Comparison of ENCODE assay signal across 16 cellular contexts in the genomic region with DNA sequence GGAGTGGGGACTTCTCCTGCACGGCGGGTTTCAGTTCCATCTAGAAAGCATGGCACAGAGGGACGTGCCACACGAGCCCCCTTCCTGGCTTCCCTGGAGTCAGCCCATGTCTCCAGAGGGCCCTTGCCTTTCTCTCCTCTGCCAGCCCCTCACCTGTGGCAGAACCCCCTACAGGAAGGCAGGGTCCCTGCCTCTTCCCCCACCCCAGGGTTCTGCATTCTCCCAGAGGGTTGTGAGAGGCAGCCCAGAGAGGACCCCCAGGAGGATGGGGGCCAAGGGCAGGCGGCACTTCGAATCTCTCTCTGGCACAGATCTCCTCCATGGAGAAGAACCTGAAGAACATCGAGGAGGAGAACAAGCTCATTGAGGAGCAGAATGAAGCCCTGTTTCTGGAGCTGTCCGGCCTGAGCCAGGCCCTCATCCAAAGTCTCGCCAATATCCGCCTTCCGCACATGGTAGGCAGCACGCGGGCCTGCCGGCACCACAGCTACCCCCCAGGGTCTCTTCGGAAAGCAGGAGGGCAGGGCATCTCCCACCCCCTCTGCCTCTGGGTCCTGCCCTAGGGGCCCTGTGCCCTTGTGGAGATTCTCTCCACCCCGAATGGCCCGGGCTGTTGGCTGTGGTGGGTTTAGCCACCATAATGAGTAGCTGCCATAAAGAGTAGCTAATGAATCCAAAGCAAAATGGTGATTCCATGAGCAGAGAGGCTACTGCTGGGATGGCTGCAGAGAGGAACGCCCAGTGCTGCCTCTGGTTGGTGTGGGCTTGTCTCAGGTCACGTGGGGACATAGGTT. TPM values are rescaled to one million over a fixed set of nuclear protein-coding genes. Genes with fewer than 3 reads are reported as not detected.
DNase-seq lines count a peak whose midpoint lies in the region; TF ChIP-seq lines count a peak whose summit lies in the region.
"Had no signal": no experiment of that assay in that cellular context is flagged by ENCODE, and none has a peak within 500 bp of the region (broad histone marks: within the 10 kb centered on the region; RNA-seq: fewer than 3 reads in every experiment).

No MANE protein-coding gene starts in this region.

- H3K27me3 Mint-ChIP-seq in chondrocyte (ENCODE audit: low read depth): peaks cover 15% of the 10 kb centered on the region
- peaks cover 12% of the 10 kb centered on the region for H3K27me3 Mint-ChIP-seq in activated T-helper 1 cell treated with anti-CD3 and anti-CD28 coated beads, Interleukin-12 subunit alpha, Interleukin-12 subunit beta, Interleukin-2, Interleukin-4 antibody, amounts not matched to agents 30 ng/mL and 10 ng/mL and 1 ng/mL, durations not matched to agents 14 hours and 24 hours and 36 hours (ENCODE audit: insufficient read depth)

- H3K4me3 ChIP-seq in BLaER1 (no peak overlapping the region), GM06990 (replicated peaks; ENCODE audit: low read depth, low read length) (no peak overlapping the region), stomach (no peak overlapping the region)

- no peaks in the 10 kb centered on the region for H3K4me1 Mint-ChIP-seq in chondrocyte (ENCODE audit: low read depth)
- no peaks in the 10 kb centered on the region for H3K4me1 Mint-ChIP-seq in activated T-helper 1 cell treated with anti-CD3 and anti-CD28 coated beads, Interleukin-12 subunit alpha, Interleukin-12 subunit beta, Interleukin-2, Interleukin-4 antibody, amounts not matched to agents 30 ng/mL and 10 ng/mL and 1 ng/mL, durations not matched to agents 14 hours and 24 hours and 36 hours (ENCODE audit: low read depth)
- H3K4me1 Mint-ChIP-seq: B cell had no signal

- peak overlapping the region; percentile 60 for H3K4me2 ChIP-seq in BLaER1
- H3K4me2 ChIP-seq: KMS-11 had no signal

- peak; percentile 34 for DNase-seq in GM06990 (ENCODE audit: extremely low read depth, insufficient read length)
- peak; percentile 62 for DNase-seq in chondrocyte (ENCODE audit: low spot score)
- peak; percentile 71 for DNase-seq in posterior vena cava (ENCODE audit: low spot score)
- DNase-seq in stomach: no peak
- DNase-seq in activated T-helper 1 cell treated with anti-CD3 and anti-CD28 coated beads, Interleukin-12 subunit alpha, Interleukin-12 subunit beta, Interleukin-2, Interleukin-4 antibody, amounts not matched to agents 30 ng/mL and 10 ng/mL and 1 ng/mL, durations not matched to agents 14 hours and 24 hours and 36 hours (ENCODE audit: low spot score): no peak
- DNase-seq in NCI-H1048 (lab: John Stamatoyannopoulos, UW): no peak
- DNase-seq: CD8-positive, alpha-beta T cell; GF-D8; NCI-H1105 treated with DMSO at 0.1 percent for 48 hours; NCI-H187 treated with DMSO at 0.1 percent for 48 hours; NCI-H446; NCI-H748 treated with DMSO at 0.1 percent for 48 hours; SHP77 treated with DMSO at 0.1 percent for 48 hours had no signal

- H3K9me3 Mint-ChIP-seq in chondrocyte (ENCODE audit: low read depth): no peaks in the 10 kb centered on the region
- H3K9me3 Mint-ChIP-seq in activated T-helper 1 cell treated with anti-CD3 and anti-CD28 coated beads, Interleukin-12 subunit alpha, Interleukin-12 subunit beta, Interleukin-2, Interleukin-4 antibody, amounts not matched to agents 30 ng/mL and 10 ng/mL and 1 ng/mL, durations not matched to agents 14 hours and 24 hours and 36 hours: no peaks in the 10 kb centered on the region
- H3K9me3 Mint-ChIP-seq: CD8-positive, alpha-beta T cell had no signal

- no peak overlapping the region for H3K27ac Mint-ChIP-seq in chondrocyte (ENCODE audit: unreplicated experiment)
- H3K27ac Mint-ChIP-seq in activated T-helper 1 cell treated with anti-CD3 and anti-CD28 coated beads, Interleukin-12 subunit alpha, Interleukin-12 subunit beta, Interleukin-2, Interleukin-4 antibody, amounts not matched to agents 30 ng/mL and 10 ng/mL and 1 ng/mL, durations not matched to agents 14 hours and 24 hours and 36 hours: no peak overlapping the region
- H3K27ac Mint-ChIP-seq: B cell; CD8-positive, alpha-beta T cell had no signal

- intact Hi-C loops in posterior vena cava (cut with DNase I): no loop called here
- intact Hi-C loops in stomach (cut with DNase I; ENCODE audit: low total_unique reads): no loop called here
- intact Hi-C loops in activated T-helper 1 cell treated with anti-CD3 and anti-CD28 coated beads, Interleukin-12 subunit alpha, Interleukin-12 subunit beta, Interleukin-2, Interleukin-4 antibody, amounts not matched to agents 30 ng/mL and 10 ng/mL and 1 ng/mL, durations not matched to agents 14 hours and 24 hours and 36 hours (cut with micrococcal nuclease): no loop called here

- no peaks in the 10 kb centered on the region for H3K9me3 ChIP-seq in BLaER1
- no peaks in the 10 kb centered on the region for H3K9me3 ChIP-seq in stomach

- TF ChIP-seq POLR2A in stomach (IDR thresholded peaks at IDR 0.05): no peak

- H3K27ac ChIP-seq in BLaER1 (no peak overlapping the region), stomach (no peak overlapping the region)
- H3K27ac ChIP-seq: KMS-11 had no signal

- TF ChIP-seq EP300 in stomach (IDR thresholded peaks at IDR 0.05): no peak

- no peak overlapping the region for H3K4me3 Mint-ChIP-seq in chondrocyte (ENCODE audit: unreplicated experiment)
- no peak overlapping the region for H3K4me3 Mint-ChIP-seq in activated T-helper 1 cell treated with anti-CD3 and anti-CD28 coated beads, Interleukin-12 subunit alpha, Interleukin-12 subunit beta, Interleukin-2, Interleukin-4 antibody, amounts not matched to agents 30 ng/mL and 10 ng/mL and 1 ng/mL, durations not matched to agents 14 hours and 24 hours and 36 hours
- H3K4me3 Mint-ChIP-seq: B cell; CD8-positive, alpha-beta T cell had no signal

- H3K4me1 ChIP-seq in BLaER1: peaks cover 30% of the 10 kb centered on the region
- no peaks in the 10 kb centered on the region for H3K4me1 ChIP-seq in stomach

- no peaks in the 10 kb centered on the region for H4K20me1 ChIP-seq in BLaER1

- no peak for TF ChIP-seq CTCF in GM06990 (IDR thresholded peaks at IDR 0.05; ENCODE audit: insufficient read depth, low read length, poor library complexity, severe bottlenecking)
- no peak for TF ChIP-seq CTCF in chondrocyte (IDR thresholded peaks at IDR 0.05)
- TF ChIP-seq CTCF in stomach (IDR thresholded peaks at IDR 0.05): no peak

- H3K27me3 ChIP-seq in BLaER1: no peaks in the 10 kb centered on the region
- H3K27me3 ChIP-seq in GM06990 (replicated peaks; ENCODE audit: control insufficient read depth, insufficient read depth, low read length): no peaks in the 10 kb centered on the region
- H3K27me3 ChIP-seq in stomach: peaks cover 0 to 6% (median 0%) of the 10 kb centered on the region in 3 donors

- 86 to 91% (median 87%) methylated on average over 18 to 19 of the region's 19 CpGs for WGBS in stomach, 5 donors

- H3K36me3 ChIP-seq in BLaER1 (no peaks in the 10 kb centered on the region), GM06990 (ENCODE audit: control insufficient read depth, insufficient read depth, low read length) (no peaks in the 10 kb centered on the region), stomach (no peaks in the 10 kb centered on the region)

- no peaks in the 10 kb centered on the region for H3K36me3 Mint-ChIP-seq in chondrocyte (ENCODE audit: low read depth)
- H3K36me3 Mint-ChIP-seq in activated T-helper 1 cell treated with anti-CD3 and anti-CD28 coated beads, Interleukin-12 subunit alpha, Interleukin-12 subunit beta, Interleukin-2, Interleukin-4 antibody, amounts not matched to agents 30 ng/mL and 10 ng/mL and 1 ng/mL, durations not matched to agents 14 hours and 24 hours and 36 hours (ENCODE audit: low read depth): no peaks in the 10 kb centered on the region
- H3K36me3 Mint-ChIP-seq: CD8-positive, alpha-beta T cell had no signal

- H3K9ac ChIP-seq in BLaER1: no peak overlapping the region
- H3K9ac ChIP-seq: KMS-11 had no signal

RNA-seq across cellular contexts. Expression of a gene that starts 15.9 kb away (rescaled TPM):
- 31.5 to 48.2 TPM (median 38.1 TPM) in 3 replicates for total RNA-seq in chondrocyte
- 10 to 100 TPM; 25.1 to 27.0 TPM for total RNA-seq in posterior vena cava
- total RNA-seq in stomach: 100 to 1,000 TPM in 1 of 5 donors, 10 to 100 TPM in 4; 15.2 to 107 (median 57.4) TPM
- polyA plus RNA-seq in stomach: 10 to 100 TPM; 14.1 to 29.3 (median 23.8) TPM
- total RNA-seq in activated T-helper 1 cell treated with anti-CD3 and anti-CD28 coated beads, Interleukin-12 subunit alpha, Interleukin-12 subunit beta, Interleukin-2, Interleukin-4 antibody, amounts not matched to agents 30 ng/mL and 10 ng/mL and 1 ng/mL, durations not matched to agents 14 hours and 24 hours and 36 hours: 32.2 and 39.5 TPM in 2 replicates

Comparison
In these comparisons a context has a peak if more than half of its experiments do, and no peak if none do; other contexts are left out.
1. DNase-seq: peak in GM06990 (single experiment), chondrocyte (single experiment) and posterior vena cava (single experiment); none in stomach (single experiment), activated T-helper 1 cell treated with anti-CD3 and anti-CD28 coated beads, Interleukin-12 subunit alpha, Interleukin-12 subunit beta, Interleukin-2, Interleukin-4 antibody, amounts not matched to agents 30 ng/mL and 10 ng/mL and 1 ng/mL, durations not matched to agents 14 hours and 24 hours and 36 hours (single experiment) and NCI-H1048 (single experiment).